Comparison of ENCODE assay signal across 9 cellular contexts in the genomic region with DNA sequence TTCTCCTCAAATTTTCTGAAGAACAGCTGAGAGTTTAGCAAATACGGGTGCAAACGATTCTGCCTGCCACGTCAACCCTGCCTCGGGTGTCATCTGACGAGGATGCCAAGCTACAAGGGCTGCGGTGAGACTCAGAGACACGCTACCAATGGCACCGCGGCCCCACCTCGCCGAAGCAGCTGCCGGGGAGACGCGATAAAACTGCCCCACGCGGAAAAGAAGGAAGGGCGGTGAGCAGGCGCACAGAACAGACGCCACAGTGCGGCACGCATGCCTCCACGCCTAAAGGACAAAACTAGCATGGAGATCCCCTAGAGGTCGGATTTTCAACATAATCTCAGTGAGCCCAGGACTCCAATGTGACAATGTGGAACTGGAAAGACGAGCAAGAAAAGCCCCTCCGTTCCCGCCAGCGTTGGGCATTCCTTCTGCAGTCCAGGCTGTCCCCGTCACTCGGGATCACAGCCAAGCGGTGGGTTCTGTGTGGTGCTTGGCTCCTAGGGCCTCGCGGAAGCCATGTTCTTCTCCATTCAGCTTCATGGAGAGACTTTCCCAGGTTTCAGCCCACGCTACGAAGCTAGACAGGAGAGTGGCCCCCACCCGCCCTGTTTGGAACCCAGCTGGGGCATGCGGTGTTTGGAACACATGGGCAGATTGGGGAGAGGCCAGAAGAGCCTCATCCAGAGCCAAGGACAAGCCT.
A peak's percentile ranks its signal among the peaks of the same experiment; 100 is the strongest.
DNase-seq lines count a peak whose midpoint lies in the region; ATAC-seq lines count a peak whose summit lies in the region.
"Had no signal": no experiment of that assay in that cellular context is flagged by ENCODE, and none has a peak within 500 bp of the region (broad histone marks: within the 10 kb centered on the region; RNA-seq: fewer than 3 reads in every experiment).

No MANE protein-coding gene starts in this region.

- DNase-seq in activated CD4-positive, alpha-beta T cell treated with anti-CD3 and anti-CD28 coated beads for 24 hours (ENCODE audit: low read depth in 2 of 2), result peak; percentile 42 to 56
- peak; percentile 43 to 54 (median 50) for DNase-seq in effector memory CD8-positive, alpha-beta T cell
- DNase-seq in stimulated activated CD4-positive, alpha-beta T cell treated with anti-CD3 and anti-CD28 coated beads, Interleukin-15, amount 100 ng/mL, for 1 hour (ENCODE audit: low read depth in 1 of 2, low spot score in 1 of 2), result peak; percentile 44 to 56
- no peak for DNase-seq in GOT3 (lab: John Stamatoyannopoulos, UW)
- DNase-seq: NCI-H774 had no signal

- no peaks in the 10 kb centered on the region for H3K9me3 Mint-ChIP-seq in effector memory CD8-positive, alpha-beta T cell

- ATAC-seq in GM18867 (IDR thresholded peaks at IDR 0.05; ENCODE audit: unreplicated experiment), result peak; percentile 66
- peak; percentile 93 for ATAC-seq in effector memory CD8-positive, alpha-beta T cell (replicated peaks)
- no peak for ATAC-seq in GM19328 (IDR thresholded peaks at IDR 0.05; ENCODE audit: unreplicated experiment)
- ATAC-seq in GM18873 (IDR thresholded peaks at IDR 0.05; ENCODE audit: low FRiP score, unreplicated experiment), result no peak
- ATAC-seq in GM21576 (IDR thresholded peaks at IDR 0.05; ENCODE audit: unreplicated experiment), result no peak

- H3K4me1 Mint-ChIP-seq in effector memory CD8-positive, alpha-beta T cell (ENCODE audit: low read depth in 2 of 2), result peaks cover 31 to 32% of the 10 kb centered on the region in 2 donors

- no peaks in the 10 kb centered on the region for H3K27me3 Mint-ChIP-seq in effector memory CD8-positive, alpha-beta T cell

- peaks cover 14% of the 10 kb centered on the region for H3K36me3 Mint-ChIP-seq in effector memory CD8-positive, alpha-beta T cell (ENCODE audit: insufficient read depth)

- peak overlapping the region; percentile 78 to 80 for H3K4me3 Mint-ChIP-seq in effector memory CD8-positive, alpha-beta T cell

- H3K27ac Mint-ChIP-seq in effector memory CD8-positive, alpha-beta T cell, result peak overlapping the region; percentile 85 to 86

Comparison
In these comparisons a context has a peak if more than half of its experiments do, and no peak if none do; other contexts are left out.
1. ATAC-seq: peak in GM18867 (single experiment) and effector memory CD8-positive, alpha-beta T cell (single experiment); none in GM19328 (single experiment), GM18873 (single experiment) and GM21576 (single experiment).